In genomic region chr3:132987396-132987795, GRCh38 we compare ENCODE assay signal across 26 cellular contexts. TPM values are rescaled to one million over a fixed set of nuclear protein-coding genes. Genes with fewer than 3 reads are reported as not detected.
"Had no signal": no experiment of that assay in that cellular context is flagged by ENCODE, and none has a peak within 500 bp of the region (broad histone marks: within the 10 kb centered on the region; RNA-seq: fewer than 3 reads in every experiment).

No MANE protein-coding gene starts in this region.

- H3K4me1 ChIP-seq: neural progenitor cell, parathyroid adenoma, right lobe of liver, suprapubic skin, testis, transverse colon, upper lobe of right lung, uterus had no signal

- ATAC-seq: natural killer cell; psoas muscle; right cardiac atrium; right lobe of liver; stimulated activated memory B cell treated with anti-CD40 and anti-IgM and Interleukin-4, amounts not matched to agents 10 μg/mL and 1 μg/mL and 100 μg/mL, for 72 hours; stimulated activated naive CD8-positive, alpha-beta T cell treated with anti-CD3 and anti-CD28 coated beads, Interleukin-15, amount 100 ng/mL, for 72 hours; stimulated activated naive CD8-positive, alpha-beta T cell treated with anti-CD3 and anti-CD28 coated beads, Interleukin-15, Interleukin-2, amounts not matched to agents 100 U/mL and 50 U/mL, for 24 hours; upper lobe of right lung had no signal

- DNase-seq: natural killer cell; occipital lobe; ovary; posterior cingulate gyrus; psoas muscle; right cardiac atrium; right lobe of liver; sigmoid colon; small intestine; stimulated activated CD4-positive, alpha-beta T cell treated with anti-CD3 and anti-CD28 coated beads, Interleukin-15, amount 100 ng/mL, for 24 hours; stimulated activated CD4-positive, alpha-beta T cell treated with anti-CD3 and anti-CD28 coated beads, Interleukin-2, amount 100 ng/mL, for 24 hours; stimulated activated CD4-positive, alpha-beta T cell treated with anti-CD3 and anti-CD28 coated beads, Interleukin-2, amount 100 ng/mL, for 48 hours; stimulated activated CD4-positive, alpha-beta T cell treated with anti-CD3 and anti-CD28 coated beads, Interleukin-4, amount 100 ng/mL, for 24 hours; stimulated activated naive CD4-positive, alpha-beta T cell; stimulated activated naive CD8-positive, alpha-beta T cell treated with anti-CD3 and anti-CD28 coated beads, Interleukin-15, amount 100 ng/mL, for 72 hours; stimulated activated naive CD8-positive, alpha-beta T cell treated with anti-CD3 and anti-CD28 coated beads, Interleukin-15, Interleukin-2, amounts not matched to agents 100 U/mL and 50 U/mL, for 24 hours; substantia nigra; testis; tibial artery; transverse colon; upper lobe of right lung; uterus had no signal

- H3K79me2 ChIP-seq: parathyroid adenoma had no signal

- H3K9me3 ChIP-seq: ovary, psoas muscle, right lobe of liver, sigmoid colon, suprapubic skin, testis, tibial artery, transverse colon, upper lobe of right lung, uterus had no signal

- H3K9ac ChIP-seq: neural progenitor cell, parathyroid adenoma had no signal

- H3K27ac ChIP-seq: neural progenitor cell, ovary, parathyroid adenoma, psoas muscle, right lobe of liver, sigmoid colon, suprapubic skin, testis, tibial artery, transverse colon, upper lobe of right lung, uterus had no signal

- H2AFZ ChIP-seq: neural progenitor cell, parathyroid adenoma had no signal

- H3K4me2 ChIP-seq: neural progenitor cell had no signal

- H3K36me3 ChIP-seq: neural progenitor cell, ovary, right lobe of liver, sigmoid colon, suprapubic skin, tibial artery, transverse colon, upper lobe of right lung, uterus had no signal

- H3K27me3 ChIP-seq: neural progenitor cell, ovary, right lobe of liver, sigmoid colon, suprapubic skin, testis, tibial artery, transverse colon, upper lobe of right lung, uterus had no signal

- H3K4me3 ChIP-seq: neural progenitor cell, ovary, psoas muscle, right lobe of liver, sigmoid colon, suprapubic skin, testis, tibial artery, transverse colon, upper lobe of right lung, uterus had no signal

RNA-seq across cellular contexts. Expression of gene TMEM108, which starts 50.8 kb away (rescaled TPM):
- total RNA-seq: natural killer cell had no signal
